In the genomic region with DNA sequence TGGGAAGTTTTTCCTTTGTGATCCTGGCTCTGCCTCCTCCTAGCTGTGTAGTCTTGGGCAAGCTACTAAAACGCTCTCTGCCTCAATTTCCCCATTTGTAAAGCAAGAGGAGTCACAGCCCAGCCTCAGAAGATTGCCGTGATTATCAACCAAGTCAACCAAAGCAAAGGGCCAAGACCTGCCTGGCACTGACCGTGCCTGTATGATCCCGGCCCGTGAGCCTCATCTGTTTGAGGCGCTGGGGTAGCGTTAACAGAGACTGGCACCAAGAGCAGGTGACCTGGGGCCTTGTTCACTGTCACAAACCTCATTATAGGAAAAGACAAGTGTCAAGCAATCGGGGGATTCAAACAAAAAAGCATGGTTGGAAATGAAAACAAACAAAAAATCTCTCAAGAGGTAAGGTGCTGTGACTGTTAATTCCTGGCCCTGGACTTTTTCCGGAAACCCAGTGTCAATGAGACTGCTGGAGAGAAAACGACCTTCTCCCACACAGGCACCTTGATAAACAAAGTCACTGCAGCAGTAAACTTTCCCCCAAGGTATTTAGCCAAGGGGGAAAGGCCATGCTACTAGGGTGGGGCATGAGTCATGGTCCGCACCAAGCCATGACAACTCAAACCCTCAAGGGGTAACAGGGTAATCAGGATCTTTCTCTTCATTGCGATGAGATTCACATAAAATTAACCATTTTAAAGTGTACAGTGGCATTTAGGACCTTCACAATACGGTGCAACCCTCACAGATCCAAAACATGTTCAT, we compare ENCODE assay signal across 15 cellular contexts.
"Had no signal": no experiment of that assay in that cellular context is flagged by ENCODE, and none has a peak within 500 bp of the region (broad histone marks: within the 10 kb centered on the region; RNA-seq: fewer than 3 reads in every experiment).

No MANE protein-coding gene starts in this region.

- H3K27me3 ChIP-seq: esophagus squamous epithelium, right lobe of liver, suprapubic skin had no signal

- H3K4me1 Mint-ChIP-seq: activated naive CD8-positive, alpha-beta T cell treated with anti-CD3 and anti-CD28 coated beads, Interleukin-2, amount 10 ng/mL, durations not matched to agents 7 days and 5 days had no signal

- H3K36me3 ChIP-seq: prostate gland, right lobe of liver had no signal

- H3K4me1 ChIP-seq: prostate gland, right lobe of liver had no signal

- DNase-seq: activated gamma-delta T cell; activated naive CD8-positive, alpha-beta T cell treated with anti-CD3 and anti-CD28 coated beads, Interleukin-2, amount 10 ng/mL, durations not matched to agents 7 days and 5 days; activated T-cell treated with anti-CD3 and anti-CD28 coated beads, Interleukin-2, amount 50 U/mL, for 1 hour; esophagus squamous epithelium; foreskin fibroblast; glutamatergic neuron; immature natural killer cell; natural killer cell; stimulated activated CD4-positive, alpha-beta T cell treated with anti-CD3 and anti-CD28 coated beads, Interleukin-2, amount 100 ng/mL, for 24 hours; stimulated activated naive CD4-positive, alpha-beta T cell; T-helper 1 cell had no signal

- H3K9me3 ChIP-seq: esophagus squamous epithelium, prostate gland, right lobe of liver, suprapubic skin had no signal

- H3K27me3 Mint-ChIP-seq: activated naive CD8-positive, alpha-beta T cell treated with anti-CD3 and anti-CD28 coated beads, Interleukin-2, amount 10 ng/mL, durations not matched to agents 7 days and 5 days had no signal

- H3K4me3 ChIP-seq: esophagus squamous epithelium, prostate gland, right lobe of liver, suprapubic skin had no signal

- H3K27ac Mint-ChIP-seq: activated naive CD8-positive, alpha-beta T cell treated with anti-CD3 and anti-CD28 coated beads, Interleukin-2, amount 10 ng/mL, durations not matched to agents 7 days and 5 days; immature natural killer cell; natural killer cell had no signal

- ATAC-seq: left lobe of liver, natural killer cell, right lobe of liver had no signal

- H3K9me3 Mint-ChIP-seq: immature natural killer cell, natural killer cell had no signal

- H3K4me3 Mint-ChIP-seq: activated naive CD8-positive, alpha-beta T cell treated with anti-CD3 and anti-CD28 coated beads, Interleukin-2, amount 10 ng/mL, durations not matched to agents 7 days and 5 days; immature natural killer cell; natural killer cell had no signal

- H3K27ac ChIP-seq: esophagus squamous epithelium, prostate gland, right lobe of liver, suprapubic skin had no signal
